18 cellular contexts compared by ENCODE assay signal in genomic region chr18:25435462-25435782, GRCh38.
"Had no signal": no experiment of that assay in that cellular context is flagged by ENCODE, and none has a peak within 500 bp of the region (broad histone marks: within the 10 kb centered on the region; RNA-seq: fewer than 3 reads in every experiment).

No MANE protein-coding gene starts in this region.

- H3K27me3 ChIP-seq: colonic mucosa, dorsolateral prefrontal cortex, esophagus muscularis mucosa, foreskin keratinocyte, gastroesophageal sphincter, heart right ventricle, left lung had no signal

- DNase-seq: colonic mucosa; dermis blood vessel endothelial cell; dorsolateral prefrontal cortex; effector CD4-positive, alpha-beta T cell; effector memory CD4-positive, alpha-beta T cell; foreskin keratinocyte; glutamatergic neuron; head of caudate nucleus; heart right ventricle; hippocampal formation; left cardiac atrium; left lung; lower lobe of right lung; mesendoderm; midbrain; naive thymus-derived CD4-positive, alpha-beta T cell had no signal

- H3K36me3 ChIP-seq: colonic mucosa, esophagus muscularis mucosa, gastroesophageal sphincter, heart right ventricle, left lung, lower lobe of right lung had no signal

- H3K4me1 ChIP-seq: colonic mucosa, esophagus muscularis mucosa, foreskin keratinocyte, gastroesophageal sphincter, left lung, lower lobe of right lung had no signal

- H3K4me3 ChIP-seq: colonic mucosa, dorsolateral prefrontal cortex, esophagus muscularis mucosa, gastroesophageal sphincter, heart right ventricle, left lung, lower lobe of right lung had no signal

- H3K9me3 ChIP-seq: colonic mucosa, esophagus muscularis mucosa, gastroesophageal sphincter, heart right ventricle, left lung, lower lobe of right lung had no signal

- H3K27ac ChIP-seq: colonic mucosa, dorsolateral prefrontal cortex, esophagus muscularis mucosa, foreskin keratinocyte, gastroesophageal sphincter, heart right ventricle, left lung, lower lobe of right lung had no signal
